ENCODE assay signal across 1 cellular context in genomic region chr20:12987261-12987660, GRCh38.
TF ChIP-seq lines count a peak whose summit lies in the region.

No MANE protein-coding gene starts in this region.

TF ChIP-seq in HepG2, 621 proteins besides CTCF, POLR2A, EP300 and RAD21:
- TF ChIP-seq ZNF598 (CRISPR knock-in tag; IDR thresholded peaks at IDR 0.05; ENCODE audit: borderline replicate concordance) (no peak), ZNF629 (CRISPR knock-in tag; conservative IDR thresholded peaks at IDR 0.05) (peak; percentile 72)
